In genomic region chr11:84398017-84398626, GRCh38 we compare ENCODE assay signal across 9 cellular contexts.
DNase-seq lines count a peak whose midpoint lies in the region; ATAC-seq, FAIRE-seq and TF ChIP-seq lines count a peak whose summit lies in the region.
"Had no signal": no experiment of that assay in that cellular context is flagged by ENCODE, and none has a peak within 500 bp of the region (broad histone marks: within the 10 kb centered on the region; RNA-seq: fewer than 3 reads in every experiment).

No MANE protein-coding gene starts in this region.

- H3K4me1 ChIP-seq in GM12878 (ENCODE audit: control insufficient read depth, insufficient read depth, low read length): no peaks in the 10 kb centered on the region
- no peaks in the 10 kb centered on the region for H3K4me1 ChIP-seq in pancreas

- BruUV-seq in GM12878 (replicated peaks; lab: Mats Ljungman, UMichigan): no TSS peak

- POLR2A ChIA-PET in GM12878 (lab: Charles Lee): no interaction called here

- H3K9me3 ChIP-seq in GM12878 (replicated peaks; ENCODE audit: control insufficient read depth, insufficient read depth, low read length) (no peaks in the 10 kb centered on the region), pancreas (no peaks in the 10 kb centered on the region)

- CTCF ChIA-PET in GM12878 (lab: Yijun Ruan, JAX): interaction anchor here (1.2 to 3.2 kb wide), 4 partner anchors 12 to 15 kb away, joined by 3 to 13 read pairs (median 4); no protein-coding TSS in a partner anchor

- FAIRE-seq in GM12878 (lab: Jason Lieb, UNC) (peak; percentile 74), pancreas (lab: Jason Lieb, UNC) (no peak)
- FAIRE-seq: colon had no signal

- TF ChIP-seq CTCF in GM12874 (IDR thresholded peaks at IDR 0.05; ENCODE audit: insufficient read depth, low read depth, low read length) (0 out of 2 replicates have a peak, but pooled peaks have one; percentile 15), GM12878 (IDR thresholded peaks at IDR 0.05 in 2 of 3, conservative IDR thresholded peaks at IDR 0.05 in 1 of 3; ENCODE audit: control insufficient read depth in 2 of 3, extremely low read depth in 1 of 3, insufficient read depth in 1 of 3, low read depth in 3 of 3, low read length in 3 of 3) (peak; percentile 18 to 33 (median 27); a peak in 3 of 6 replicates), pancreas (IDR thresholded peaks at IDR 0.05) (peak in 2 of 4 donors; percentile 9 to 11), osteocyte (IDR thresholded peaks at IDR 0.05) (no peak)

- no peak overlapping the region for H3K9ac ChIP-seq in GM12878 (ENCODE audit: control insufficient read depth, insufficient read depth, low read length)

- H3K4me3 ChIP-seq in GM12878 (no peak overlapping the region), pancreas (no peak overlapping the region)

- intact Hi-C loops in GM12878 (cut with micrococcal nuclease; ENCODE audit: unreplicated experiment): no loop called here
- intact Hi-C loops in pancreas (cut with DNase I): loop anchor here in 1 of 3 donors (10.0 kb wide), 1 partner anchor 137 kb away; no protein-coding TSS in a partner anchor

- WGBS in GM12878 (ENCODE audit: insufficient coverage, insufficient replicate concordance, low lambda C conversion rate, missing lambda C conversion rate): 10% methylated on average over 3 of the region's 3 CpGs
- WGBS in pancreas, 2 donors: 23 to 26% methylated on average over 3 of the region's 3 CpGs

- no peaks in the 10 kb centered on the region for H3K9me3 Mint-ChIP-seq in osteocyte (ENCODE audit: unreplicated experiment)

- TF ChIP-seq EP300 in GM12878 (IDR thresholded peaks at IDR 0.05; ENCODE audit: borderline replicate concordance in 1 of 2, control insufficient read depth in 1 of 2, low read depth in 2 of 2, low read length in 2 of 2): no peak

- SMC1A ChIA-PET in GM12878 (lab: Charles Lee; ENCODE audit: uncharacterized antibody, unreplicated experiment): interaction anchor here (1.4 kb wide), 1 partner anchor 14 kb away, joined by 3 read pairs; no protein-coding TSS in a partner anchor

- peak; percentile 15 for DNase-seq in NCI-H146 treated with DMSO at 0.1 percent for 48 hours (lab: John Stamatoyannopoulos, UW; ENCODE audit: unreplicated experiment)
- no peak for DNase-seq in GM12878 (ENCODE audit: low read depth, low spot score)
- DNase-seq in pancreas: no peak
- no peak for DNase-seq in osteocyte (ENCODE audit: extremely low spot score, unreplicated experiment)
- DNase-seq: GOT3 had no signal

- H3K27ac ChIP-seq in GM12878 (ENCODE audit: control insufficient read depth, insufficient read depth) (no peak overlapping the region), pancreas (no peak overlapping the region)

- H3K36me3 Mint-ChIP-seq in osteocyte (ENCODE audit: unreplicated experiment): no peaks in the 10 kb centered on the region

- no peaks in the 10 kb centered on the region for H3K36me3 ChIP-seq in GM12878 (ENCODE audit: control insufficient read depth in 2 of 2, insufficient read depth in 2 of 2, low read length in 1 of 2)
- H3K36me3 ChIP-seq in pancreas: no peaks in the 10 kb centered on the region

- no peaks in the 10 kb centered on the region for H3K27me3 Mint-ChIP-seq in osteocyte (ENCODE audit: unreplicated experiment)

- in situ Hi-C loops in GM12878 (cut with MboI): no loop called here

- no peaks in the 10 kb centered on the region for H3K79me2 ChIP-seq in GM12878 (ENCODE audit: control insufficient read depth, insufficient read depth, low read length)

- H3K27me3 ChIP-seq in GM12878 (replicated peaks in 1 of 2; ENCODE audit: control insufficient read depth in 2 of 2, insufficient read depth in 2 of 2, low read length in 1 of 2): no peaks in the 10 kb centered on the region; a peak in 1 of 4 replicates
- no peaks in the 10 kb centered on the region for H3K27me3 ChIP-seq in pancreas

- no peaks in the 10 kb centered on the region for H4K20me1 ChIP-seq in GM12878 (ENCODE audit: control insufficient read depth, insufficient read depth)

- no peak overlapping the region for H3K4me2 ChIP-seq in GM12878 (ENCODE audit: control insufficient read depth, insufficient read depth)

- TF ChIP-seq POLR2A in GM12878 (IDR thresholded peaks at IDR 0.05; ENCODE audit: low read depth, low read length): no peak

- no peaks in the 10 kb centered on the region for H3K4me1 Mint-ChIP-seq in osteocyte (ENCODE audit: unreplicated experiment)

- 0 out of 2 replicates have a peak, but pooled peaks have one; percentile 23 for TF ChIP-seq RAD21 in GM12878 (IDR thresholded peaks at IDR 0.05; ENCODE audit: insufficient read depth, low read depth, low read length)

- no peak overlapping the region for H3K27ac Mint-ChIP-seq in osteocyte (ENCODE audit: unreplicated experiment)

- RAD21 ChIA-PET in GM12878 (lab: Charles Lee; ENCODE audit: unreplicated experiment): no interaction called here

- peak; percentile 44; the same call in 1 of the 3 replicates for ATAC-seq in GM12878
- ATAC-seq in pancreas: peak in 3 of 4 donors; percentile 55 to 66 (median 60)
- ATAC-seq in GM21390 (IDR thresholded peaks at IDR 0.05; ENCODE audit: unreplicated experiment): no peak
- no peak for ATAC-seq in HG02970 (IDR thresholded peaks at IDR 0.05; ENCODE audit: low FRiP score, unreplicated experiment)

- no peak overlapping the region for H3K4me3 Mint-ChIP-seq in osteocyte (ENCODE audit: unreplicated experiment)

- H2AFZ ChIP-seq in GM12878 (ENCODE audit: control insufficient read depth, low read depth, low read length): no peak overlapping the region

TF ChIP-seq in GM12878, 131 proteins besides CTCF, POLR2A, EP300 and RAD21:
- TF ChIP-seq FOXM1 (IDR thresholded peaks at IDR 0.05; ENCODE audit: low read depth, low read length): no peak
- no peak for TF ChIP-seq TARDBP (IDR thresholded peaks at IDR 0.05; ENCODE audit: borderline replicate concordance)
- no peak for TF ChIP-seq EGR1 (IDR thresholded peaks at IDR 0.05; ENCODE audit: borderline replicate concordance in 1 of 2, low read depth in 2 of 2, low read length in 2 of 2)
- no peak for TF ChIP-seq SRF (IDR thresholded peaks at IDR 0.05; ENCODE audit: low read depth in 2 of 2, low read length in 2 of 2)
- no peak for TF ChIP-seq CHD1 (IDR thresholded peaks at IDR 0.05; ENCODE audit: low read depth, low read length)
- TF ChIP-seq SPI1 (IDR thresholded peaks at IDR 0.05; ENCODE audit: borderline replicate concordance, insufficient read depth, low read depth, low read length): no peak
- TF ChIP-seq SMARCA5 (IDR thresholded peaks at IDR 0.05): no peak
- TF ChIP-seq HDGF (IDR thresholded peaks at IDR 0.05): no peak
TF ChIP-seq in GM12878: peak in this region for 0.

Comparison
In these comparisons a context has a peak if more than half of its experiments do, and no peak if none do; other contexts are left out.
1. ATAC-seq: peak in GM12878 (single experiment) and pancreas (3 of 4); none in GM21390 (single experiment) and HG02970 (single experiment).